ENCODE assay signal across 21 cellular contexts in the genomic region with DNA sequence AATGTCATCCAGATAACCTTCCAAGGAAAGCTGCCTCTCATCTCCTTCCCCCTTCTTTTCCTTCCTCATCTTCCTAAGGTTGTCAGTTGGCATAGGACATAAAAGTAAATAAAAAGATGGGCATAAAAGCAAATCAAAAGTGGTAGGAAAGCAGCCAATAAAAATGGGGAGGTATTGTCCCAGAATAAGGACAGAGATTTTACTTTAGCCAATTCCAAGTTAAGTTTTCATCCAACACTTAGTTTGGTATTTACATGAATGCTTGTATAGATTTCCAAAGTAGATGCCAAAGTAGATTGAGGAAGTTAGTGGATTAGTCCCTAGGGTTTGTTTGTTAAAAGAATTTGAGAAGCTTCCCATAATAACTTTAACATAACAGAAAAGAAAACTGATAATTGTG.
"Had no signal": no experiment of that assay in that cellular context is flagged by ENCODE, and none has a peak within 500 bp of the region (broad histone marks: within the 10 kb centered on the region; RNA-seq: fewer than 3 reads in every experiment).

No MANE protein-coding gene starts in this region.

- DNase-seq: activated CD4-positive, alpha-beta T cell treated with anti-CD3 and anti-CD28 coated beads for 36 hours; activated CD4-positive, alpha-beta T cell treated with anti-CD3 and anti-CD28 coated beads, Interleukin-2, amount 50 U/mL, for 48 hours; activated gamma-delta T cell treated with Interleukin-2 at 50 U/mL for 16 hours; activated T-cell treated with anti-CD3 and anti-CD28 coated beads for 4 hours; amniotic stem cell; effector memory CD8-positive, alpha-beta T cell; esophagus squamous epithelium; immature natural killer cell; kidney glomerular epithelial cell; mesenchymal stem cell; mucosa of descending colon; naive thymus-derived CD4-positive, alpha-beta T cell; pancreas; right lobe of liver; small intestine; stimulated activated CD4-positive, alpha-beta T cell treated with anti-CD3 and anti-CD28 coated beads, Interleukin-15, amount 100 ng/mL, for 24 hours; stimulated activated CD4-positive, alpha-beta T cell treated with anti-CD3 and anti-CD28 coated beads, Interleukin-2, amount 100 ng/mL, for 48 hours; WERI-Rb-1 had no signal

- H3K27me3 Mint-ChIP-seq: activated CD4-positive, alpha-beta T cell treated with anti-CD3 and anti-CD28 coated beads for 36 hours; activated naive CD8-positive, alpha-beta T cell; effector memory CD8-positive, alpha-beta T cell; naive thymus-derived CD4-positive, alpha-beta T cell had no signal

- ATAC-seq: activated CD4-positive, alpha-beta T cell treated with anti-CD3 and anti-CD28 coated beads for 36 hours; effector memory CD8-positive, alpha-beta T cell; mucosa of descending colon; naive thymus-derived CD4-positive, alpha-beta T cell; pancreas; right lobe of liver had no signal

- H3K27me3 ChIP-seq: cardiac muscle cell, esophagus squamous epithelium, pancreas, right lobe of liver had no signal

- H3K9me3 ChIP-seq: esophagus squamous epithelium, mucosa of descending colon, pancreas, right lobe of liver had no signal

- H3K4me3 Mint-ChIP-seq: activated CD4-positive, alpha-beta T cell treated with anti-CD3 and anti-CD28 coated beads for 36 hours; activated naive CD8-positive, alpha-beta T cell; activated T-helper 1 cell treated with anti-CD3 and anti-CD28 coated beads, Interleukin-12 subunit alpha, Interleukin-12 subunit beta, Interleukin-2, Interleukin-4 antibody, amounts not matched to agents 30 ng/mL and 10 ng/mL and 1 ng/mL, durations not matched to agents 14 hours and 24 hours and 36 hours; effector memory CD8-positive, alpha-beta T cell; immature natural killer cell; naive thymus-derived CD4-positive, alpha-beta T cell had no signal

- H3K4me1 ChIP-seq: esophagus squamous epithelium, pancreas, right lobe of liver had no signal

- H3K4me1 Mint-ChIP-seq: naive thymus-derived CD4-positive, alpha-beta T cell had no signal

- H3K36me3 ChIP-seq: cardiac muscle cell, esophagus squamous epithelium, pancreas, right lobe of liver, WERI-Rb-1 had no signal

- H3K27ac ChIP-seq: cardiac muscle cell, esophagus squamous epithelium, pancreas, right lobe of liver, WERI-Rb-1 had no signal

- H3K27ac Mint-ChIP-seq: activated CD4-positive, alpha-beta T cell treated with anti-CD3 and anti-CD28 coated beads for 36 hours; activated naive CD8-positive, alpha-beta T cell; activated T-helper 1 cell treated with anti-CD3 and anti-CD28 coated beads, Interleukin-12 subunit alpha, Interleukin-12 subunit beta, Interleukin-2, Interleukin-4 antibody, amounts not matched to agents 30 ng/mL and 10 ng/mL and 1 ng/mL, durations not matched to agents 14 hours and 24 hours and 36 hours; effector memory CD8-positive, alpha-beta T cell; immature natural killer cell; naive thymus-derived CD4-positive, alpha-beta T cell had no signal

- H3K4me3 ChIP-seq: cardiac muscle cell, esophagus squamous epithelium, mucosa of descending colon, pancreas, right lobe of liver had no signal

- H3K36me3 Mint-ChIP-seq: activated naive CD8-positive, alpha-beta T cell; immature natural killer cell; naive thymus-derived CD4-positive, alpha-beta T cell had no signal

- H3K9me3 Mint-ChIP-seq: activated T-helper 1 cell treated with anti-CD3 and anti-CD28 coated beads, Interleukin-12 subunit alpha, Interleukin-12 subunit beta, Interleukin-2, Interleukin-4 antibody, amounts not matched to agents 30 ng/mL and 10 ng/mL and 1 ng/mL, durations not matched to agents 14 hours and 24 hours and 36 hours; effector memory CD8-positive, alpha-beta T cell; immature natural killer cell had no signal
